ENCODE assay signal across 8 cellular contexts in the genomic region with DNA sequence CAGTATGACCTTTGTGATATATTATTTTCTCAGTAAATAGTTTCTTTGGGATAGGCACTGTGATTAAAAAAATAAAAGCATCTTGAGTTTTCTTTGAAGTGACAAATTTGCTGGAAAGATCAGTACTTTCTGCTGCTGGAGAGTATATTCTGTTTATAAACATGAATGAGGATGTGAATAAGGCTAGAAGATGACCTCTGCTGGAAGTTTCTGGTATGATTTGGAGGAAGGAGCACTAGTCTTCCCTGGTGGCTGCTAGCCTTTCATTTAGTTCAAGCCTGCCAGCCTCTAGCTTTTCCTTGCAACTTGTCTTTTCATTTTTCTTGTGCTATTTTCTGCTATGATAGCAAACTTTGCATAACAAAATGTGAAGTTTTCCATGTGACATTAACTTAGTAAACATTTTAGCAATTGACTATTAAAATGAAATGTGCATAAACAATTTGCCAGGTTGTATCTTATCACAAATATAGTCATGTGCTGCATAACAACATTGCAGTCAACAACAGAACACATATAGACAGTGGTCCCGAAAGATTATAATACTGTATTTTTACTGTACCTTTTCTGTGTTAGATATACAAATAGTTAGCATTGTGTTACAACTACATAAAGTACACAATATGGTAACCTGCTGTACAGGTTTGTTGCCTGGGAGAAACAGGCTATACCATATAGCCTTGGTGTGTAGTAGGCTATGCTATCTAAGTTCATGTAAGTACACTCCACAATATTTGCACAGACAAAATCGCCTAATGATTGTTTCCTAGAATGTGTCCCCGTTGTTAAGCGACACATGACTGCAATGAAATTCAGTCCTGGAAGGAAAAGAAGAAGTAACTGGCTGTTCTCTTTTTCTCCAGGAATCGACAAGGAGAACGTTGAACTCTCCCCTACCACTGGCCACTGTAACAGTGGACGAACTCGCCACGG. TPM values are rescaled to one million over a fixed set of nuclear protein-coding genes. Genes with fewer than 3 reads are reported as not detected.
A peak's percentile ranks its signal among the peaks of the same experiment; 100 is the strongest.
DNase-seq lines count a peak whose midpoint lies in the region; ATAC-seq and TF ChIP-seq lines count a peak whose summit lies in the region.

No MANE protein-coding gene starts in this region.

- H3K4me3 ChIP-seq in SK-N-SH (ENCODE audit: low read depth in 2 of 2, low read length in 1 of 2) (no peak overlapping the region), neural progenitor cell (no peak overlapping the region)

- CTCF ChIA-PET in SK-N-SH (lab: Yijun Ruan, JAX) = interaction anchor here (0.6 to 4.5 kb wide), 20 partner anchors 9 to 361 kb away, joined by 3 to 26 read pairs (median 4); no protein-coding TSS in a partner anchor

- no peak overlapping the region for H3K4me2 ChIP-seq in SK-N-SH
- H3K4me2 ChIP-seq in neural progenitor cell = no peak overlapping the region

- peak; percentile 75 for TF ChIP-seq RAD21 in SK-N-SH (IDR thresholded peaks at IDR 0.05; ENCODE audit: low read length)

- H3K79me2 ChIP-seq in SK-N-SH (ENCODE audit: insufficient read depth) (no peaks in the 10 kb centered on the region), neural progenitor cell (ENCODE audit: low read depth) (no peaks in the 10 kb centered on the region)

- POLR2A ChIA-PET in SK-N-SH (lab: Yijun Ruan, JAX) = no interaction called here

- H3K9me2 ChIP-seq in SK-N-SH = no peaks in the 10 kb centered on the region

- H3K9me3 Mint-ChIP-seq in neural progenitor cell = no peaks in the 10 kb centered on the region

- no peak overlapping the region for H2AFZ ChIP-seq in SK-N-SH (ENCODE audit: low read depth)
- H2AFZ ChIP-seq in neural progenitor cell (replicated peaks) = no peak overlapping the region

- H3F3A ChIP-seq in SK-N-SH (replicated peaks; ENCODE audit: insufficient read depth) (peaks cover 34% of the 10 kb centered on the region), neural progenitor cell (ENCODE audit: low read depth) (peaks cover 24% of the 10 kb centered on the region)

- TF ChIP-seq CTCF in SK-N-SH (IDR thresholded peaks at IDR 0.05) (peak; percentile 70), neural progenitor cell (IDR thresholded peaks at IDR 0.05) (peak; percentile 58)

- peaks cover 7% of the 10 kb centered on the region for H3K36me3 Mint-ChIP-seq in neural progenitor cell

- no peak overlapping the region for H3K27ac Mint-ChIP-seq in neural progenitor cell

- H3K9me3 ChIP-seq in SK-N-SH (no peaks in the 10 kb centered on the region), neural progenitor cell (ENCODE audit: low read depth) (no peaks in the 10 kb centered on the region)

- DNase-seq in activated CD4-positive, CD25-positive, alpha-beta regulatory T cell (lab: John Stamatoyannopoulos, UW) = no peak
- DNase-seq in Kasumi-1 (lab: John Stamatoyannopoulos, UW) (peak; percentile 92 to 94), SK-N-SH (no peak), fibroblast of gingiva (ENCODE audit: low read depth) (peak; percentile 64), neural progenitor cell (ENCODE audit: low spot score) (peak; percentile 36), islet precursor cell (no peak)

- H3K4me1 ChIP-seq in SK-N-SH (ENCODE audit: control insufficient read depth in 1 of 2, insufficient read depth in 2 of 2, low read depth in 1 of 2, low read length in 1 of 2) (peaks cover 3 to 9% of the 10 kb centered on the region in 2 experiments; a peak in 2 of 4 replicates), neural progenitor cell (peaks cover 2% of the 10 kb centered on the region)

- H3K4me1 Mint-ChIP-seq in neural progenitor cell = peaks cover 6% of the 10 kb centered on the region

- H3K27ac ChIP-seq in SK-N-SH (ENCODE audit: low read depth in 2 of 2, low read length in 1 of 2) (0 out of 4 replicates have a peak overlapping the region, but pooled peaks of 1 of the 2 experiments have one; percentile 18), neural progenitor cell (no peak overlapping the region)

- no peak overlapping the region for H3K4me3 Mint-ChIP-seq in neural progenitor cell

- ATAC-seq in activated CD4-positive, CD25-positive, alpha-beta regulatory T cell treated with anti-CD3 and anti-CD28 coated beads, Interleukin-2, amount 50 U/mL, for 24 hours = peak; percentile 59 to 63
- ATAC-seq in GM18907 (IDR thresholded peaks at IDR 0.05; ENCODE audit: unreplicated experiment) = no peak

- 94% methylated on average over 9 of the region's 9 CpGs for WGBS in SK-N-SH (ENCODE audit: low lambda C conversion rate)

- H3K9ac ChIP-seq in SK-N-SH = no peak overlapping the region
- H3K9ac ChIP-seq in neural progenitor cell = no peak overlapping the region

- peaks cover 51 to 52% of the 10 kb centered on the region in 2 experiments for H3K36me3 ChIP-seq in SK-N-SH (replicated peaks in 1 of 2; ENCODE audit: control insufficient read depth in 1 of 2, insufficient read depth in 2 of 2, low read length in 1 of 2)
- H3K36me3 ChIP-seq in neural progenitor cell = peaks cover 8% of the 10 kb centered on the region

- no peak for TF ChIP-seq EP300 in SK-N-SH (IDR thresholded peaks at IDR 0.05; ENCODE audit: borderline replicate concordance in 1 of 2, low read depth in 1 of 2, low read length in 1 of 2)

- H4K20me1 ChIP-seq in SK-N-SH (ENCODE audit: insufficient read depth) = no peaks in the 10 kb centered on the region
- H4K20me1 ChIP-seq in neural progenitor cell (ENCODE audit: low read depth) = peaks cover 7% of the 10 kb centered on the region

- H3K27me3 ChIP-seq in SK-N-SH (ENCODE audit: insufficient read depth) (no peaks in the 10 kb centered on the region), neural progenitor cell (no peaks in the 10 kb centered on the region)

- H3K27me3 Mint-ChIP-seq in neural progenitor cell (ENCODE audit: insufficient read depth, low read depth) = no peaks in the 10 kb centered on the region

TF ChIP-seq in SK-N-SH, 30 proteins besides CTCF, POLR2A, EP300 and RAD21:
- TF ChIP-seq SMC3 (IDR thresholded peaks at IDR 0.05; ENCODE audit: low read depth, low read length) = peak; percentile 57
- TF ChIP-seq CHD2 (IDR thresholded peaks at IDR 0.05; ENCODE audit: low read length, partially characterized antibody) = no peak

RNA-seq across cellular contexts. Expression of gene RAB11FIP4, which starts 18.1 kb away (rescaled TPM):
- polyA plus RNA-seq in SK-N-SH (2012; rRNA removed) = 7.1 and 9.4 TPM in 2 replicates
- polyA plus RNA-seq in SK-N-SH (2012; cell fraction: cytosol; rRNA removed) = 7.0 and 10.5 TPM in 2 replicates
- polyA plus RNA-seq in SK-N-SH (2012; cell fraction: nucleus; rRNA removed) = 5.4 and 6.5 TPM in 2 replicates
- 10.2 and 19.1 TPM in 2 replicates for total RNA-seq in neural progenitor cell (ENCODE audit: low replicate concordance)

RNA-seq across cellular contexts. Expression of gene EVI2A, which starts 52.0 kb away (rescaled TPM):
- 1.3 and 1.9 TPM in 2 replicates for polyA plus RNA-seq in SK-N-SH (2012; rRNA removed)
- 2.6 and 3.2 TPM in 2 replicates for polyA plus RNA-seq in SK-N-SH (2012; cell fraction: cytosol; rRNA removed)
- polyA plus RNA-seq in SK-N-SH (2012; cell fraction: nucleus; rRNA removed) = 0.32 and 0.76 TPM in 2 replicates
- total RNA-seq in neural progenitor cell (ENCODE audit: low replicate concordance) = not detected in 2 replicates

RNA-seq across cellular contexts. Expression of gene EVI2B, which starts 59.6 kb away (rescaled TPM):
- polyA plus RNA-seq in SK-N-SH (2012; rRNA removed) = 0.64 and 0.78 TPM in 2 replicates
- polyA plus RNA-seq in SK-N-SH (2012; cell fraction: cytosol; rRNA removed) = 0.94 and 1.1 TPM in 2 replicates
- polyA plus RNA-seq in SK-N-SH (2012; cell fraction: nucleus; rRNA removed) = 0.04 and 0.27 TPM in 2 replicates
- total RNA-seq in neural progenitor cell (ENCODE audit: low replicate concordance) = not detected in 2 replicates

Comparison
In these comparisons a context has a peak if more than half of its experiments do, and no peak if none do; other contexts are left out.
1. DNase-seq: peak in Kasumi-1 (2 of 2), fibroblast of gingiva (single experiment) and neural progenitor cell (single experiment); none in activated CD4-positive, CD25-positive, alpha-beta regulatory T cell (0 of 4), SK-N-SH (single experiment) and islet precursor cell (single experiment).